ENCODE assay signal across 34 cellular contexts in the genomic region with DNA sequence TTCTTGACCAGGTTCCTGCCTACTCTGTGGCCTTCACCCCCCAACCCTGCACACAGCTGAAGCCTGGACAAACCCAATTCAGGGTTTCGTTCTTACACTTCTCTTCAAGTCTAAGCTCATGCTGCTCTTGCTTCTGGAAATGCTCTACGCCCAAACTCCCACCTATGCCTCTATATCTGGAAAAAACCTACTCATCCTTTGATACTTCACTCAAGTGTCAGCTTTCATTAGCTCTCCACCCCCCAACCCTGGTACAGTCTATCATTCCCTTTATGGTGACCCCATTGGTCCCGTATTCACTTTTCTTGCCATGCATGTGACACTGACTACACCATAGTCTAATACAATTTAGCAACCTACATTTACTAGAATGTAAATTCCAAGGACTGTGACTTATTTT.
"Had no signal": no experiment of that assay in that cellular context is flagged by ENCODE, and none has a peak within 500 bp of the region (broad histone marks: within the 10 kb centered on the region; RNA-seq: fewer than 3 reads in every experiment).

No MANE protein-coding gene starts in this region.

- H3K36me3 ChIP-seq: adrenal gland, brain microvascular endothelial cell, breast epithelium had no signal

- H3K4me1 Mint-ChIP-seq: activated CD4-positive, alpha-beta T cell treated with anti-CD3 and anti-CD28 coated beads, Interleukin-2, amount 10 ng/mL, durations not matched to agents 24 days and 14 days had no signal

- ATAC-seq: activated CD8-positive, alpha-beta T cell treated with anti-CD3 and anti-CD28 coated beads for 36 hours; activated naive CD4-positive, alpha-beta T cell treated with anti-CD3 and anti-CD28 coated beads, Interleukin-2, amount 50 U/mL, for 72 hours; activated T-cell treated with anti-CD3 and anti-CD28 coated beads, Interleukin-2, amount 50 U/mL, for 4 hours; activated T-cell treated with anti-CD3 and anti-CD28 coated beads, Interleukin-2, amount 50 U/mL, for 72 hours; activated T-helper 17 cell treated with anti-CD3 and anti-CD28 coated beads, Interleukin-2, amount 50 U/mL, for 72 hours; body of pancreas had no signal

- H3K27me3 ChIP-seq: adrenal gland, body of pancreas, brain microvascular endothelial cell, breast epithelium had no signal

- H3K4me1 ChIP-seq: body of pancreas, breast epithelium had no signal

- H3K4me3 ChIP-seq: adrenal gland, body of pancreas, breast epithelium had no signal

- H3K27me3 Mint-ChIP-seq: activated CD4-positive, alpha-beta memory T cell treated with anti-CD3 and anti-CD28 coated beads for 36 hours; activated CD4-positive, alpha-beta T cell treated with anti-CD3 and anti-CD28 coated beads, Interleukin-2, amount 10 ng/mL, durations not matched to agents 24 days and 14 days; activated CD8-positive, alpha-beta T cell treated with anti-CD3 and anti-CD28 coated beads for 36 hours; activated naive CD8-positive, alpha-beta T cell treated with anti-CD3 and anti-CD28 coated beads for 36 hours; activated T-helper 17 cell treated with anti-CD3 and anti-CD28 coated beads, Interleukin-2, amount 50 U/mL, for 72 hours had no signal

- H3K27ac ChIP-seq: adrenal gland, body of pancreas, brain microvascular endothelial cell, breast epithelium, VCaP had no signal

- DNase-seq: activated CD4-positive, alpha-beta memory T cell treated with anti-CD3 and anti-CD28 coated beads for 36 hours; activated CD4-positive, alpha-beta T cell treated with anti-CD3 and anti-CD28 coated beads for 4 hours; activated CD4-positive, alpha-beta T cell treated with anti-CD3 and anti-CD28 coated beads, Interleukin-2, amount 10 ng/mL, durations not matched to agents 24 days and 14 days; activated CD4-positive, alpha-beta T cell treated with anti-CD3 and anti-CD28 coated beads, Interleukin-2, amount 50 U/mL, for 1 hour; activated CD4-positive, alpha-beta T cell treated with anti-CD3 and anti-CD28 coated beads, Interleukin-2, amount 50 U/mL, for 4 hours; activated CD4-positive, CD25-positive, alpha-beta regulatory T cell treated with anti-CD3 and anti-CD28 coated beads, Interleukin-2, amount 50 U/mL, for 72 hours; activated CD8-positive, alpha-beta memory T cell treated with anti-CD3 and anti-CD28 coated beads, Interleukin-2, amount 50 U/mL, for 4 hours; activated CD8-positive, alpha-beta T cell treated with anti-CD3 and anti-CD28 coated beads for 36 hours; activated effector memory CD4-positive, alpha-beta T cell treated with anti-CD3 and anti-CD28 coated beads, Interleukin-2, amount 50 U/mL, for 16 hours; activated gamma-delta T cell treated with Interleukin-2 at 50 U/mL for 16 hours; activated naive CD4-positive, alpha-beta T cell; activated naive CD4-positive, alpha-beta T cell treated with anti-CD3 and anti-CD28 coated beads for 36 hours; activated naive CD4-positive, alpha-beta T cell treated with anti-CD3 and anti-CD28 coated beads, Interleukin-2, amount 50 U/mL, for 16 hours; activated naive CD8-positive, alpha-beta T cell treated with anti-CD3 and anti-CD28 coated beads for 36 hours; activated T-cell treated with anti-CD3 and anti-CD28 coated beads for 4 hours; activated T-cell treated with anti-CD3 and anti-CD28 coated beads, Interleukin-2, amount 50 U/mL, for 1 hour; activated T-cell treated with anti-CD3 and anti-CD28 coated beads, Interleukin-2, amount 50 U/mL, for 4 hours; activated T-cell treated with anti-CD3 and anti-CD28 coated beads, Interleukin-2, amount 50 U/mL, for 72 hours; adrenal gland; amniotic stem cell; aorta; body of pancreas; brain microvascular endothelial cell; central memory CD4-positive, alpha-beta T cell; T-helper 1 cell; T-helper 2 cell; T-helper 9 cell had no signal

- H3K9me3 Mint-ChIP-seq: activated CD4-positive, alpha-beta memory T cell treated with anti-CD3 and anti-CD28 coated beads for 36 hours; activated CD4-positive, alpha-beta T cell treated with anti-CD3 and anti-CD28 coated beads, Interleukin-2, amount 10 ng/mL, durations not matched to agents 24 days and 14 days; activated CD8-positive, alpha-beta T cell treated with anti-CD3 and anti-CD28 coated beads for 36 hours; activated naive CD4-positive, alpha-beta T cell treated with anti-CD3 and anti-CD28 coated beads for 36 hours; activated naive CD4-positive, alpha-beta T cell treated with anti-CD3 and anti-CD28 coated beads, Interleukin-2, amount 50 U/mL, for 72 hours; activated naive CD8-positive, alpha-beta T cell treated with anti-CD3 and anti-CD28 coated beads for 36 hours; activated T-cell treated with anti-CD3 and anti-CD28 coated beads, Interleukin-2, amount 50 U/mL, for 4 hours; activated T-cell treated with anti-CD3 and anti-CD28 coated beads, Interleukin-2, amount 50 U/mL, for 72 hours; activated T-helper 1 cell treated with anti-CD3 and anti-CD28 coated beads, Interleukin-12 subunit alpha, Interleukin-12 subunit beta, Interleukin-2, Interleukin-4 antibody, amounts not matched to agents 30 ng/mL and 10 ng/mL and 1 ng/mL, durations not matched to agents 14 hours and 24 hours and 36 hours; activated T-helper 17 cell treated with anti-CD3 and anti-CD28 coated beads, Interleukin-2, amount 50 U/mL, for 72 hours; T-helper 1 cell treated with Interleukin-12 subunit alpha and Interleukin-12 subunit beta and Interleukin-4 antibody, amounts not matched to agents 30 μg/mL and 1 μg/mL, for 36 hours; T-helper 2 cell treated with Interferon-gamma antibody and Interleukin-4, amounts not matched to agents 5 μg/mL and 100 μg/mL, for 36 hours had no signal

- H3K27ac Mint-ChIP-seq: activated CD4-positive, alpha-beta memory T cell treated with anti-CD3 and anti-CD28 coated beads for 36 hours; activated CD4-positive, alpha-beta T cell treated with anti-CD3 and anti-CD28 coated beads, Interleukin-2, amount 10 ng/mL, durations not matched to agents 24 days and 14 days; activated CD8-positive, alpha-beta T cell treated with anti-CD3 and anti-CD28 coated beads for 36 hours; activated naive CD4-positive, alpha-beta T cell treated with anti-CD3 and anti-CD28 coated beads for 36 hours; activated naive CD8-positive, alpha-beta T cell treated with anti-CD3 and anti-CD28 coated beads for 36 hours; activated T-cell treated with anti-CD3 and anti-CD28 coated beads, Interleukin-2, amount 50 U/mL, for 72 hours; activated T-helper 1 cell treated with anti-CD3 and anti-CD28 coated beads, Interleukin-12 subunit alpha, Interleukin-12 subunit beta, Interleukin-2, Interleukin-4 antibody, amounts not matched to agents 30 ng/mL and 10 ng/mL and 1 ng/mL, durations not matched to agents 14 hours and 24 hours and 36 hours; activated T-helper 17 cell treated with anti-CD3 and anti-CD28 coated beads, Interleukin-2, amount 50 U/mL, for 72 hours; T-helper 1 cell treated with Interleukin-12 subunit alpha and Interleukin-12 subunit beta and Interleukin-4 antibody, amounts not matched to agents 30 μg/mL and 1 μg/mL, for 36 hours; T-helper 2 cell treated with Interferon-gamma antibody and Interleukin-4, amounts not matched to agents 5 μg/mL and 100 μg/mL, for 36 hours had no signal

- H3K9me3 ChIP-seq: adrenal gland, body of pancreas, breast epithelium had no signal

- H3K4me3 Mint-ChIP-seq: activated CD4-positive, alpha-beta memory T cell treated with anti-CD3 and anti-CD28 coated beads for 36 hours; activated CD4-positive, alpha-beta T cell treated with anti-CD3 and anti-CD28 coated beads, Interleukin-2, amount 10 ng/mL, durations not matched to agents 24 days and 14 days; activated CD8-positive, alpha-beta T cell treated with anti-CD3 and anti-CD28 coated beads for 36 hours; activated naive CD4-positive, alpha-beta T cell treated with anti-CD3 and anti-CD28 coated beads for 36 hours; activated naive CD8-positive, alpha-beta T cell treated with anti-CD3 and anti-CD28 coated beads for 36 hours; activated T-cell treated with anti-CD3 and anti-CD28 coated beads, Interleukin-2, amount 50 U/mL, for 4 hours; activated T-cell treated with anti-CD3 and anti-CD28 coated beads, Interleukin-2, amount 50 U/mL, for 72 hours; activated T-helper 1 cell treated with anti-CD3 and anti-CD28 coated beads, Interleukin-12 subunit alpha, Interleukin-12 subunit beta, Interleukin-2, Interleukin-4 antibody, amounts not matched to agents 30 ng/mL and 10 ng/mL and 1 ng/mL, durations not matched to agents 14 hours and 24 hours and 36 hours; activated T-helper 17 cell treated with anti-CD3 and anti-CD28 coated beads, Interleukin-2, amount 50 U/mL, for 72 hours; T-helper 1 cell treated with Interleukin-12 subunit alpha and Interleukin-12 subunit beta and Interleukin-4 antibody, amounts not matched to agents 30 μg/mL and 1 μg/mL, for 36 hours; T-helper 2 cell treated with Interferon-gamma antibody and Interleukin-4, amounts not matched to agents 5 μg/mL and 100 μg/mL, for 36 hours had no signal
